ENCODE assay signal across 9 cellular contexts in genomic region chr14:24673059-24673458, GRCh38. TPM values are rescaled to one million over a fixed set of nuclear protein-coding genes. Genes with fewer than 3 reads are reported as not detected.
DNase-seq lines count a peak whose midpoint lies in the region; ATAC-seq and TF ChIP-seq lines count a peak whose summit lies in the region.
"Had no signal": no experiment of that assay in that cellular context is flagged by ENCODE, and none has a peak within 500 bp of the region (broad histone marks: within the 10 kb centered on the region; RNA-seq: fewer than 3 reads in every experiment).

No MANE protein-coding gene starts in this region.

- no peaks in the 10 kb centered on the region for H3K4me1 ChIP-seq in SJCRH30

- H3K36me3 ChIP-seq in GM06990 (ENCODE audit: control insufficient read depth, insufficient read depth, low read length) (no peaks in the 10 kb centered on the region), SJCRH30 (no peaks in the 10 kb centered on the region)

- H3K4me3 ChIP-seq in GM06990 (replicated peaks; ENCODE audit: low read depth, low read length) (peak overlapping the region; percentile 7), SJCRH30 (no peak overlapping the region)

- DNase-seq in GM06990 (ENCODE audit: extremely low read depth, insufficient read length) (peak; percentile 56), DMS 273 treated with DMSO at 0.1 percent for 48 hours (lab: John Stamatoyannopoulos, UW) (no peak), dermis blood vessel endothelial cell (no peak), SJCRH30 (no peak), NCI-H128 (lab: John Stamatoyannopoulos, UW; ENCODE audit: unreplicated experiment) (no peak)
- no peak for DNase-seq in activated naive CD8-positive, alpha-beta T cell treated with anti-CD3 and anti-CD28 coated beads for 36 hours
- DNase-seq: NCI-H69 had no signal

- H3K27ac ChIP-seq in SJCRH30: no peak overlapping the region

- H3K36me3 Mint-ChIP-seq in activated naive CD8-positive, alpha-beta T cell treated with anti-CD3 and anti-CD28 coated beads for 36 hours: peaks cover 22% of the 10 kb centered on the region

- H3K27me3 ChIP-seq in GM06990 (replicated peaks; ENCODE audit: control insufficient read depth, insufficient read depth, low read length) (no peaks in the 10 kb centered on the region), SJCRH30 (no peaks in the 10 kb centered on the region)

- peak overlapping the region; percentile 72 for H3K4me3 Mint-ChIP-seq in activated naive CD8-positive, alpha-beta T cell treated with anti-CD3 and anti-CD28 coated beads for 36 hours

- ATAC-seq in GM21367 (IDR thresholded peaks at IDR 0.05; ENCODE audit: unreplicated experiment) (peak; percentile 59), HG03378 (IDR thresholded peaks at IDR 0.05; ENCODE audit: unreplicated experiment) (peak; percentile 45)

- H3K9me3 Mint-ChIP-seq in activated naive CD8-positive, alpha-beta T cell treated with anti-CD3 and anti-CD28 coated beads for 36 hours: peaks cover 14% of the 10 kb centered on the region

- no peaks in the 10 kb centered on the region for H3K9me3 ChIP-seq in SJCRH30 (replicated peaks)

- H3K27me3 Mint-ChIP-seq in activated naive CD8-positive, alpha-beta T cell treated with anti-CD3 and anti-CD28 coated beads for 36 hours: no peaks in the 10 kb centered on the region

- H3K4me1 Mint-ChIP-seq in activated naive CD8-positive, alpha-beta T cell treated with anti-CD3 and anti-CD28 coated beads for 36 hours: peaks cover 80% of the 10 kb centered on the region

- no peak for TF ChIP-seq CTCF in GM06990 (IDR thresholded peaks at IDR 0.05; ENCODE audit: insufficient read depth, low read length, poor library complexity, severe bottlenecking)

- H3K27ac Mint-ChIP-seq in activated naive CD8-positive, alpha-beta T cell treated with anti-CD3 and anti-CD28 coated beads for 36 hours: peak overlapping the region; percentile 100

RNA-seq across cellular contexts. Expression of gene GZMB, which starts 39.1 kb away (rescaled TPM):
- 1,000 to 10,000 TPM; 1,271 to 1,284 TPM for total RNA-seq in activated naive CD8-positive, alpha-beta T cell treated with anti-CD3 and anti-CD28 coated beads for 36 hours
- total RNA-seq in dermis blood vessel endothelial cell: not detected in 2 replicates
- total RNA-seq in SJCRH30 (2014; rRNA removed; shearing (Covaris generic)): not detected in 2 replicates

Comparison
In these comparisons a context has a peak if more than half of its experiments do, and no peak if none do; other contexts are left out.
1. RNA of gene GZMB, which starts 39.1 kb away (total RNA-seq): 1,271 to 1,284 TPM in activated naive CD8-positive, alpha-beta T cell treated with anti-CD3 and anti-CD28 coated beads for 36 hours; not detected in dermis blood vessel endothelial cell and not detected in SJCRH30; every median in the first group is over 1,000 times any median in the second.